Comparison of ENCODE assay signal across 10 cellular contexts in the genomic region with DNA sequence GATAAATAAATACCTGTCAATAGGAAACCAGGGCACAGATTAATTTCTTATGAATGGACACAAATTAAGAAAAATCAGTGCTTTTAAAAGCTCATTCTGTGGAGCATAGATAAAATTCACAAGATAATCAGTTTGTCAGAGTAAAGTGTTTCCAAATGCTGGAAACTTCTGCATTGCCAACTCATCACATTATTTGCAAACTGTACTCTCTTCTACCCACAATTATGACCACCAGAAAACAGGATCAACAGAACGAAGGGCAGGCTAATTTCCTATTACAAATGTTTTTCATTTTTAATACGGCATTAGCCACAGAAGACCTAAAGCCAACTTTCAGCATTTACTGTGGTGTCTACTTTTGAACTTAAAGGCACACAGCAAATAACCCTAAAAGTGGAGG. TPM values are rescaled to one million over a fixed set of nuclear protein-coding genes. Genes with fewer than 3 reads are reported as not detected.
DNase-seq lines count a peak whose midpoint lies in the region; ATAC-seq, FAIRE-seq and TF ChIP-seq lines count a peak whose summit lies in the region.
"Had no signal": no experiment of that assay in that cellular context is flagged by ENCODE, and none has a peak within 500 bp of the region (broad histone marks: within the 10 kb centered on the region; RNA-seq: fewer than 3 reads in every experiment).

No MANE protein-coding gene starts in this region.

- no peak overlapping the region for H3K9ac ChIP-seq in HUES6 (ENCODE audit: low read length)
- H3K9ac ChIP-seq in subcutaneous abdominal adipose tissue (ENCODE audit: low read length in 5 of 5) = peak overlapping the region in 4 of 5 donors; percentile 41 to 92 (median 64)

- DNase-seq in ascending aorta (ENCODE audit: low spot score in 2 of 2) = no peak
- no peak for DNase-seq in NCI-H748 treated with DMSO at 0.1 percent for 48 hours (lab: John Stamatoyannopoulos, UW)
- no peak for DNase-seq in mesenteric fat pad (ENCODE audit: low spot score)
- DNase-seq in T-helper 1 cell = no peak
- DNase-seq: activated naive CD4-positive, alpha-beta T cell treated with anti-CD3 and anti-CD28 coated beads, Interleukin-2, amount 50 U/mL, for 16 hours; NCI-H146 had no signal

- peak; percentile 75 for FAIRE-seq in islet of Langerhans (lab: Jason Lieb, UNC)

- H3K9me3 ChIP-seq in HUES6 (ENCODE audit: control insufficient read depth, insufficient read depth, low read depth, low read length) (no peaks in the 10 kb centered on the region), ascending aorta (no peaks in the 10 kb centered on the region), subcutaneous abdominal adipose tissue (ENCODE audit: control insufficient read depth in 5 of 5, low read length in 5 of 5) (no peaks in the 10 kb centered on the region)

- H3K4me1 ChIP-seq in HUES6 (ENCODE audit: control insufficient read depth, insufficient read depth, low read length) (peaks cover 54% of the 10 kb centered on the region), ascending aorta (peaks cover 14 to 41% of the 10 kb centered on the region in 2 donors), subcutaneous abdominal adipose tissue (ENCODE audit: control insufficient read depth in 5 of 5, insufficient read depth in 5 of 5, low read length in 5 of 5) (peaks cover 2 to 81% (median 72%) of the 10 kb centered on the region in 5 donors)

- H3K36me3 ChIP-seq in HUES6 (ENCODE audit: control insufficient read depth, insufficient read depth, low read length) (peaks cover 30% of the 10 kb centered on the region), ascending aorta (peaks cover 0 to 12% of the 10 kb centered on the region in 2 donors), subcutaneous abdominal adipose tissue (ENCODE audit: control insufficient read depth in 5 of 5, insufficient read depth in 5 of 5, low read length in 5 of 5) (peaks cover 0 to 10% (median 4%) of the 10 kb centered on the region in 5 donors)

- intact Hi-C loops in ascending aorta (cut with DNase I) = loop anchor here (5.0 kb wide), 1 partner anchor 51 kb away; no protein-coding TSS in a partner anchor

- H3K27ac ChIP-seq in HUES6 (ENCODE audit: low read depth, low read length) = no peak overlapping the region
- H3K27ac ChIP-seq in ascending aorta = peak overlapping the region; percentile 79 to 95
- peak overlapping the region; percentile 86 for H3K27ac ChIP-seq in subcutaneous abdominal adipose tissue (ENCODE audit: low read depth, low read length)

- H3K27me3 ChIP-seq in HUES6 (ENCODE audit: control insufficient read depth, insufficient read depth, low read length) (no peaks in the 10 kb centered on the region; the same call in 1 of the 2 replicates), ascending aorta (no peaks in the 10 kb centered on the region), subcutaneous abdominal adipose tissue (ENCODE audit: control insufficient read depth in 5 of 5, insufficient read depth in 4 of 5, low read length in 5 of 5) (peaks cover 0 to 8% (median 0%) of the 10 kb centered on the region in 5 donors)

- no peak for TF ChIP-seq CTCF in ascending aorta (IDR thresholded peaks at IDR 0.05)

- peak overlapping the region; percentile 40; the same call in 1 of the 2 replicates for H3K4me3 ChIP-seq in HUES6 (ENCODE audit: low read depth, low read length)
- peak overlapping the region; percentile 70 to 75 for H3K4me3 ChIP-seq in ascending aorta
- H3K4me3 ChIP-seq in subcutaneous abdominal adipose tissue (ENCODE audit: low read depth in 1 of 5, low read length in 5 of 5) = peak overlapping the region in 4 of 5 donors; percentile 63 to 78 (median 67)

- no peak for ATAC-seq in HG02973 (IDR thresholded peaks at IDR 0.05; ENCODE audit: unreplicated experiment)

RNA-seq across cellular contexts. Expression of gene IRS1, which starts 6.0 kb away (rescaled TPM):
- total RNA-seq in ascending aorta = 18.6 TPM
- total RNA-seq in mesenteric fat pad = 17.0 TPM

RNA-seq across cellular contexts. Expression of gene RHBDD1, which starts 42.2 kb away (rescaled TPM):
- total RNA-seq in ascending aorta (3.7 TPM), mesenteric fat pad (31.9 TPM)
